ENCODE assay signal across 18 cellular contexts in the genomic region with DNA sequence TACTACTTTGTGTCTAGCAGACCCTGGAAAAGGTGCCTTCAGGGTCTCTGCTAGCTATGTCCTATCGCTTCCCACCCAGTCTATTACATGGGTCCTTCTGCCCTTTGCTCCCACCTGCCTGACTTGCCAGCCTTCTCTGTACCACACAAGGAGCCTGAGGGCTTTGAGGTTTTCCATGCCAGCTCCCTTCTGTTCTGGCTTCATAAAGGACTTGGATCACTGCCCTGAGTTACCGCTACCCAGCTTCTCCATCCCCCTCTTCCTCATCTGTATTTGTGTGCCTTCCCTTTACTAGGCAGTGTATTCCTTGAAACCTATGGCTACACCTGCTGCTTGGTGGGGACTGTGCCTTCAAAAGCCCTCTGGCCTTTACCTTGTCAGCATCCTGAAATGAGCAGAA.
"Had no signal": no experiment of that assay in that cellular context is flagged by ENCODE, and none has a peak within 500 bp of the region (broad histone marks: within the 10 kb centered on the region; RNA-seq: fewer than 3 reads in every experiment).

No MANE protein-coding gene starts in this region.

- H3K4me3 ChIP-seq: adrenal gland, coronary artery, lung, stomach, thoracic aorta, upper lobe of right lung had no signal

- H3K9me3 ChIP-seq: adrenal gland, neutrophil, stomach, thoracic aorta, upper lobe of right lung had no signal

- ATAC-seq: left cardiac atrium, T-cell, upper lobe of right lung had no signal

- H3K4me1 ChIP-seq: upper lobe of right lung had no signal

- H3K27me3 Mint-ChIP-seq: T-cell had no signal

- H3K27me3 ChIP-seq: adrenal gland, neutrophil, stomach, upper lobe of right lung had no signal

- H3K4me3 Mint-ChIP-seq: T-cell had no signal

- H3K27ac ChIP-seq: adrenal gland, coronary artery, epithelial cell of prostate, neutrophil, parathyroid adenoma, stomach, thoracic aorta, upper lobe of right lung had no signal

- H3K9ac ChIP-seq: parathyroid adenoma had no signal

- H3K9me3 Mint-ChIP-seq: T-cell had no signal

- DNase-seq: activated CD4-positive, alpha-beta T cell treated with anti-CD3 and anti-CD28 coated beads, Interleukin-2, amount 50 U/mL, for 1 hour; adrenal gland; caudate nucleus; effector CD8-positive, alpha-beta T cell; foreskin melanocyte; left cardiac atrium; stimulated activated CD4-positive, alpha-beta T cell treated with anti-CD3 and anti-CD28 coated beads, Interleukin-12 subunit alpha, Interleukin-12 subunit beta, amount 100 ng/mL, for 4 hours; stimulated activated CD4-positive, alpha-beta T cell treated with anti-CD3 and anti-CD28 coated beads, Interleukin-2, amount 100 ng/mL, for 24 hours; stomach; T-cell; T-helper 9 cell; upper lobe of right lung had no signal
